12 cellular contexts compared by ENCODE assay signal in genomic region chr10:58590152-58590551, GRCh38.
DNase-seq lines count a peak whose midpoint lies in the region; ATAC-seq, FAIRE-seq and TF ChIP-seq lines count a peak whose summit lies in the region.
"Had no signal": no experiment of that assay in that cellular context is flagged by ENCODE, and none has a peak within 500 bp of the region (broad histone marks: within the 10 kb centered on the region; RNA-seq: fewer than 3 reads in every experiment).

No MANE protein-coding gene starts in this region.

- H3K9ac ChIP-seq in keratinocyte (ENCODE audit: control insufficient read depth, extremely low read depth, insufficient read depth, low read length), result no peak overlapping the region
- no peak overlapping the region for H3K9ac ChIP-seq in MM.1S (ENCODE audit: low read length)

- no peaks in the 10 kb centered on the region for H3K9me1 ChIP-seq in keratinocyte (ENCODE audit: control insufficient read depth, extremely low read depth, insufficient read depth, low read length)

- no peaks in the 10 kb centered on the region for H3F3A ChIP-seq in MM.1S (ENCODE audit: insufficient read depth, low read length)

- H4K20me1 ChIP-seq in keratinocyte (ENCODE audit: control insufficient read depth, extremely low read depth, insufficient read depth, low read length) (no peaks in the 10 kb centered on the region), MM.1S (ENCODE audit: insufficient read depth, low read length) (no peaks in the 10 kb centered on the region)

- in situ Hi-C loops in brain microvascular endothelial cell (cut with HindIII; ENCODE audit: low pct_ligation_motif_present, low sequenced_read_pairs), result no loop called here

- H3K9me2 ChIP-seq in MM.1S (replicated peaks; ENCODE audit: insufficient read depth, low read length), result no peaks in the 10 kb centered on the region

- H3K27ac ChIP-seq in brain microvascular endothelial cell, result peak overlapping the region; percentile 49
- H3K27ac ChIP-seq in keratinocyte (ENCODE audit: control insufficient read depth, insufficient read depth, low read length), result no peak overlapping the region
- H3K27ac ChIP-seq in upper lobe of right lung, result no peak overlapping the region
- no peak overlapping the region for H3K27ac ChIP-seq in MM.1S (ENCODE audit: low read length)

- H3K4me2 ChIP-seq in keratinocyte (ENCODE audit: control insufficient read depth, extremely low read depth, insufficient read depth, low read depth, low read length), result no peak overlapping the region
- no peak overlapping the region for H3K4me2 ChIP-seq in MM.1S (ENCODE audit: low read depth, low read length)

- FAIRE-seq in keratinocyte (lab: Jason Lieb, UNC), result peak; percentile 72

- H2AFZ ChIP-seq in keratinocyte (ENCODE audit: control insufficient read depth, low read length), result no peak overlapping the region
- H2AFZ ChIP-seq in MM.1S (ENCODE audit: low read length), result no peak overlapping the region

- H3K4me3 ChIP-seq in brain microvascular endothelial cell (ENCODE audit: low read depth, low read length) (no peak overlapping the region), keratinocyte (ENCODE audit: control insufficient read depth in 2 of 3, extremely low read depth in 1 of 3, insufficient read depth in 2 of 3, low read depth in 1 of 3, low read length in 3 of 3) (no peak overlapping the region), upper lobe of right lung (no peak overlapping the region), MM.1S (ENCODE audit: low read length) (no peak overlapping the region)
- H3K4me3 ChIP-seq: transverse colon had no signal

- H3K27me3 ChIP-seq in brain microvascular endothelial cell (replicated peaks) (no peaks in the 10 kb centered on the region), keratinocyte (ENCODE audit: control insufficient read depth, extremely low read depth, insufficient read depth, low read length) (no peaks in the 10 kb centered on the region), upper lobe of right lung (no peaks in the 10 kb centered on the region), MM.1S (replicated peaks; ENCODE audit: insufficient read depth, low read length) (no peaks in the 10 kb centered on the region)
- H3K27me3 ChIP-seq: transverse colon had no signal

- intact Hi-C loops in upper lobe of right lung (cut with DNase I), result no loop called here

- H3K79me2 ChIP-seq in keratinocyte (ENCODE audit: control insufficient read depth, insufficient read depth, low read length) (no peaks in the 10 kb centered on the region), MM.1S (ENCODE audit: low read length) (no peaks in the 10 kb centered on the region)

- no peaks in the 10 kb centered on the region for H3K36me3 ChIP-seq in brain microvascular endothelial cell (replicated peaks)
- H3K36me3 ChIP-seq in keratinocyte (ENCODE audit: control insufficient read depth in 2 of 2, extremely low read depth in 1 of 2, insufficient read depth in 2 of 2, low read length in 2 of 2), result no peaks in the 10 kb centered on the region
- H3K36me3 ChIP-seq in upper lobe of right lung, result no peaks in the 10 kb centered on the region
- no peaks in the 10 kb centered on the region for H3K36me3 ChIP-seq in MM.1S (replicated peaks; ENCODE audit: insufficient read depth, low read length)
- H3K36me3 ChIP-seq: transverse colon had no signal

- dilution Hi-C loops in keratinocyte (cut with MboI; ENCODE audit: extremely low pct_ligation_motif_present, low sequenced_read_pairs), result no loop called here

- TF ChIP-seq CTCF in brain microvascular endothelial cell (IDR thresholded peaks at IDR 0.05; ENCODE audit: low read depth, low read length, missing control alignments) (no peak), keratinocyte (optimal IDR thresholded peaks at IDR 0.05 in 1 of 3, IDR thresholded peaks at IDR 0.05 in 1 of 3, conservative IDR thresholded peaks at IDR 0.05 in 1 of 3; ENCODE audit: extremely low read depth in 1 of 3, insufficient read depth in 2 of 3, low read length in 3 of 3) (no peak), upper lobe of right lung (IDR thresholded peaks at IDR 0.05) (no peak), MM.1S (IDR thresholded peaks at IDR 0.05; ENCODE audit: low read length) (no peak)

- DNase-seq in NCI-H2029 treated with DMSO at 0.1 percent for 48 hours (lab: John Stamatoyannopoulos, UW) (peak; percentile 2), NCI-H2029 (lab: John Stamatoyannopoulos, UW) (no peak), brain microvascular endothelial cell (peak; percentile 95), keratinocyte (ENCODE audit: low read depth, low spot score) (no peak), upper lobe of right lung (no peak), MM.1S (no peak)
- DNase-seq in activated CD4-positive, alpha-beta T cell treated with anti-CD3 and anti-CD28 coated beads, Interleukin-2, amount 50 U/mL, for 4 hours, result no peak
- DNase-seq: activated effector memory CD4-positive, alpha-beta T cell treated with anti-CD3 and anti-CD28 coated beads, Interleukin-2, amount 50 U/mL, for 16 hours; NCI-H1048; stimulated activated CD4-positive, alpha-beta T cell treated with anti-CD3 and anti-CD28 coated beads, Interleukin-12 subunit alpha, Interleukin-12 subunit beta, amount 100 ng/mL, for 4 hours; transverse colon had no signal

- H3K4me1 ChIP-seq in keratinocyte (ENCODE audit: control insufficient read depth, extremely low read depth, insufficient read depth, low read length), result peaks cover 8% of the 10 kb centered on the region
- H3K4me1 ChIP-seq in upper lobe of right lung, result peaks cover 10% of the 10 kb centered on the region
- H3K4me1 ChIP-seq in MM.1S (ENCODE audit: low read length), result no peaks in the 10 kb centered on the region

- H3K9me3 ChIP-seq in keratinocyte (ENCODE audit: control insufficient read depth, low read depth, low read length) (no peaks in the 10 kb centered on the region), upper lobe of right lung (no peaks in the 10 kb centered on the region), MM.1S (replicated peaks; ENCODE audit: insufficient read depth, low read length) (no peaks in the 10 kb centered on the region)
- H3K9me3 ChIP-seq: transverse colon had no signal

- ATAC-seq in upper lobe of right lung, result peak; percentile 69
- no peak for ATAC-seq in GM19455 (IDR thresholded peaks at IDR 0.05; ENCODE audit: unreplicated experiment)

Comparison
In these comparisons a context has a peak if more than half of its experiments do, and no peak if none do; other contexts are left out.
1. DNase-seq: peak in NCI-H2029 treated with DMSO at 0.1 percent for 48 hours (single experiment) and brain microvascular endothelial cell (single experiment); none in NCI-H2029 (single experiment), keratinocyte (single experiment), upper lobe of right lung (single experiment), MM.1S (single experiment) and activated CD4-positive, alpha-beta T cell treated with anti-CD3 and anti-CD28 coated beads, Interleukin-2, amount 50 U/mL, for 4 hours (0 of 2).